1 cellular context compared by ENCODE assay signal in the genomic region with DNA sequence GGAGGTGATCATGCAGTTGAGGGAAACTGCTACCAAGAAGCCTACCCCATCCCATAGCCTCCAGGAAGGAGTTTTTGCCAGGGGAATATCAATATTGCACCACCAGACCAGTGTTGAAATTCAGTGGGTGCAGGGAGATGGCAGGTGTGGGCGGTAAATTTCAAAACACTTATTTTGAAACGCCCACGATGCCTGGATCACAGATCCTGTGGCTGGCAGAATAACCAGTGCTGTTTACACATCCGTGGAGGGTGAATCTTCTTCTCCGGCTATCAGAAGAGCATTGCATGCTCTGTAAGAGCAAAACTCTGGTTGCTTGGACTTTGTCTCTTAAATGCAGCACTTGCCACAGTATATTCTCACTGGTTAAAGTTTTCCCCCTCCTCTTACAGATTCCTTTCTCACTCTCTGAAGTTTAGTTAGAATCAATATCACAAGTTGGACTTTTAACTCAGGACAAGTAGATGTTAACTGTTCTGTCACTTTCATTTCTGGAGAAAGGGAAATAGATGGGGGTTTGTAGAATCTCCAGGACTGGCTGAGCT.
TF ChIP-seq lines count a peak whose summit lies in the region.

No MANE protein-coding gene starts in this region.

TF ChIP-seq in HepG2, 621 proteins besides CTCF, POLR2A, EP300 and RAD21 (continued from another document):
- TF ChIP-seq, protein P1, sequence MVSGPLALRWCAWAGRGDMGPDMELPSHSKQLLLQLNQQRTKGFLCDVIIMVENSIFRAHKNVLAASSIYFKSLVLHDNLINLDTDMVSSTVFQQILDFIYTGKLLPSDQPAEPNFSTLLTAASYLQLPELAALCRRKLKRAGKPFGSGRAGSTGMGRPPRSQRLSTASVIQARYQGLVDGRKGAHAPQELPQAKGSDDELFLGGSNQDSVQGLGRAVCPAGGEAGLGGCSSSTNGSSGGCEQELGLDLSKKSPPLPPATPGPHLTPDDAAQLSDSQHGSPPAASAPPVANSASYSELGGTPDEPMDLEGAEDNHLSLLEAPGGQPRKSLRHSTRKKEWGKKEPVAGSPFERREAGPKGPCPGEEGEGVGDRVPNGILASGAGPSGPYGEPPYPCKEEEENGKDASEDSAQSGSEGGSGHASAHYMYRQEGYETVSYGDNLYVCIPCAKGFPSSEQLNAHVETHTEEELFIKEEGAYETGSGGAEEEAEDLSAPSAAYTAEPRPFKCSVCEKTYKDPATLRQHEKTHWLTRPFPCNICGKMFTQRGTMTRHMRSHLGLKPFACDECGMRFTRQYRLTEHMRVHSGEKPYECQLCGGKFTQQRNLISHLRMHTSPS (CRISPR knock-in tag; IDR thresholded peaks at IDR 0.05; ENCODE audit: low read depth), result peak; percentile 95
- TF ChIP-seq ZNF230 (CRISPR knock-in tag; IDR thresholded peaks at IDR 0.05) (peak; percentile 90; the same call in 1 of the 2 replicates), ZNF34 (CRISPR knock-in tag; IDR thresholded peaks at IDR 0.05; ENCODE audit: borderline replicate concordance) (peak; percentile 89), ZFP37 (CRISPR knock-in tag; IDR thresholded peaks at IDR 0.05; ENCODE audit: borderline replicate concordance) (0 out of 2 replicates have a peak, but pooled peaks have one; percentile 72), PHF8 (CRISPR knock-in tag; IDR thresholded peaks at IDR 0.05) (peak; percentile 20; the same call in 1 of the 2 replicates), JDP2 (CRISPR knock-in tag; IDR thresholded peaks at IDR 0.05; ENCODE audit: borderline replicate concordance) (peak; percentile 33; the same call in 1 of the 2 replicates), ZNF792 (CRISPR knock-in tag; IDR thresholded peaks at IDR 0.05) (peak; percentile 77), STAG1 (CRISPR knock-in tag; IDR thresholded peaks at IDR 0.05) (no peak), GTF2F1 (IDR thresholded peaks at IDR 0.05; ENCODE audit: low read length) (no peak), DPF2 (CRISPR knock-in tag; IDR thresholded peaks at IDR 0.05; ENCODE audit: borderline replicate concordance, low read depth) (peak; percentile 89), ZC3H13 (CRISPR knock-in tag; IDR thresholded peaks at IDR 0.05) (no peak), MEIS1 (CRISPR knock-in tag; IDR thresholded peaks at IDR 0.05; ENCODE audit: borderline replicate concordance) (peak; percentile 61; the same call in 1 of the 2 replicates), SRSF4 (IDR thresholded peaks at IDR 0.05; ENCODE audit: low read depth, low read length, poor library complexity, severe bottlenecking) (no peak), RBM22 (optimal IDR thresholded peaks at IDR 0.05; ENCODE audit: low read length) (no peak), SMARCE1 (IDR thresholded peaks at IDR 0.05; ENCODE audit: borderline replicate concordance) (no peak)
- TF ChIP-seq, protein P2, sequence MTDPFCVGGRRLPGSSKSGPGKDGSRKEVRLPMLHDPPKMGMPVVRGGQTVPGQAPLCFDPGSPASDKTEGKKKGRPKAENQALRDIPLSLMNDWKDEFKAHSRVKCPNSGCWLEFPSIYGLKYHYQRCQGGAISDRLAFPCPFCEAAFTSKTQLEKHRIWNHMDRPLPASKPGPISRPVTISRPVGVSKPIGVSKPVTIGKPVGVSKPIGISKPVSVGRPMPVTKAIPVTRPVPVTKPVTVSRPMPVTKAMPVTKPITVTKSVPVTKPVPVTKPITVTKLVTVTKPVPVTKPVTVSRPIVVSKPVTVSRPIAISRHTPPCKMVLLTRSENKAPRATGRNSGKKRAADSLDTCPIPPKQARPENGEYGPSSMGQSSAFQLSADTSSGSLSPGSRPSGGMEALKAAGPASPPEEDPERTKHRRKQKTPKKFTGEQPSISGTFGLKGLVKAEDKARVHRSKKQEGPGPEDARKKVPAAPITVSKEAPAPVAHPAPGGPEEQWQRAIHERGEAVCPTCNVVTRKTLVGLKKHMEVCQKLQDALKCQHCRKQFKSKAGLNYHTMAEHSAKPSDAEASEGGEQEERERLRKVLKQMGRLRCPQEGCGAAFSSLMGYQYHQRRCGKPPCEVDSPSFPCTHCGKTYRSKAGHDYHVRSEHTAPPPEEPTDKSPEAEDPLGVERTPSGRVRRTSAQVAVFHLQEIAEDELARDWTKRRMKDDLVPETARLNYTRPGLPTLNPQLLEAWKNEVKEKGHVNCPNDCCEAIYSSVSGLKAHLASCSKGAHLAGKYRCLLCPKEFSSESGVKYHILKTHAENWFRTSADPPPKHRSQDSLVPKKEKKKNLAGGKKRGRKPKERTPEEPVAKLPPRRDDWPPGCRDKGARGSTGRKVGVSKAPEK (CRISPR knock-in tag; IDR thresholded peaks at IDR 0.05; ENCODE audit: borderline replicate concordance), result peak; percentile 42; the same call in 1 of the 2 replicates
- TF ChIP-seq, protein P3, sequence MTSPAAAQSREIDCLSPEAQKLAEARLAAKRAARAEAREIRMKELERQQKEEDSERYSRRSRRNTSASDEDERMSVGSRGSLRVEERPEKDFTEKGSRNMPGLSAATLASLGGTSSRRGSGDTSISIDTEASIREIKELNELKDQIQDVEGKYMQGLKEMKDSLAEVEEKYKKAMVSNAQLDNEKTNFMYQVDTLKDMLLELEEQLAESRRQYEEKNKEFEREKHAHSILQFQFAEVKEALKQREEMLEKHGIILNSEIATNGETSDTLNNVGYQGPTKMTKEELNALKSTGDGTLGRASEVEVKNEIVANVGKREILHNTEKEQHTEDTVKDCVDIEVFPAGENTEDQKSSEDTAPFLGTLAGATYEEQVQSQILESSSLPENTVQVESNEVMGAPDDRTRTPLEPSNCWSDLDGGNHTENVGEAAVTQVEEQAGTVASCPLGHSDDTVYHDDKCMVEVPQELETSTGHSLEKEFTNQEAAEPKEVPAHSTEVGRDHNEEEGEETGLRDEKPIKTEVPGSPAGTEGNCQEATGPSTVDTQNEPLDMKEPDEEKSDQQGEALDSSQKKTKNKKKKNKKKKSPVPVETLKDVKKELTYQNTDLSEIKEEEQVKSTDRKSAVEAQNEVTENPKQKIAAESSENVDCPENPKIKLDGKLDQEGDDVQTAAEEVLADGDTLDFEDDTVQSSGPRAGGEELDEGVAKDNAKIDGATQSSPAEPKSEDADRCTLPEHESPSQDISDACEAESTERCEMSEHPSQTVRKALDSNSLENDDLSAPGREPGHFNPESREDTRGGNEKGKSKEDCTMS (CRISPR knock-in tag; conservative IDR thresholded peaks at IDR 0.05), result no peak
